ENCODE assay signal across 16 cellular contexts in genomic region chr4:48085821-48086602, GRCh38. TPM values are rescaled to one million over a fixed set of nuclear protein-coding genes. Genes with fewer than 3 reads are reported as not detected.
DNase-seq lines count a peak whose midpoint lies in the region; ATAC-seq, FAIRE-seq and TF ChIP-seq lines count a peak whose summit lies in the region.
"Had no signal": no experiment of that assay in that cellular context is flagged by ENCODE, and none has a peak within 500 bp of the region (broad histone marks: within the 10 kb centered on the region; RNA-seq: fewer than 3 reads in every experiment).

No MANE protein-coding gene starts in this region.

- no peak overlapping the region for H3K4me2 ChIP-seq in PC-9
- H3K4me2 ChIP-seq in H1 (ENCODE audit: insufficient read depth in 1 of 2, low read depth in 2 of 2, low read length in 2 of 2), result no peak overlapping the region
- no peak overlapping the region for H3K4me2 ChIP-seq in trophoblast cell (ENCODE audit: low read length)

- TF ChIP-seq CTCF in PC-9 (conservative IDR thresholded peaks at IDR 0.05) (no peak), H1 (IDR thresholded peaks at IDR 0.05; ENCODE audit: control extremely low read depth in 1 of 3, insufficient read depth in 1 of 3, low read depth in 1 of 3, low read length in 3 of 3) (no peak), WTC11 (IDR thresholded peaks at IDR 0.05) (no peak)

- H4K8ac ChIP-seq in H1 (ENCODE audit: extremely low read depth, insufficient read depth, low read length), result no peak overlapping the region
- no peak overlapping the region for H4K8ac ChIP-seq in trophoblast cell (ENCODE audit: low read depth, low read length)

- no peak for TF ChIP-seq RAD21 in H1 (IDR thresholded peaks at IDR 0.05 in 1 of 2, conservative IDR thresholded peaks at IDR 0.05 in 1 of 2; ENCODE audit: low read depth in 2 of 2, low read length in 2 of 2)

- H3K14ac ChIP-seq in H1 (ENCODE audit: insufficient read length), result no peak overlapping the region
- no peak overlapping the region for H3K14ac ChIP-seq in trophoblast cell (ENCODE audit: low read length)

- H3K4me1 ChIP-seq in PC-9 (replicated peaks; ENCODE audit: insufficient read depth) (peaks cover 29% of the 10 kb centered on the region), H1 (replicated peaks in 1 of 4; ENCODE audit: control insufficient read depth in 3 of 4, insufficient read depth in 4 of 4, low read length in 3 of 4) (no peaks in the 10 kb centered on the region), trophoblast cell (ENCODE audit: control insufficient read depth in 1 of 2, insufficient read depth in 2 of 2, low read length in 2 of 2) (no peaks in the 10 kb centered on the region)
- H3K4me1 ChIP-seq: BE2C had no signal

- H2BK20ac ChIP-seq in H1 (ENCODE audit: low read length), result no peak overlapping the region

- peaks cover 3% of the 10 kb centered on the region; the same call in 1 of the 2 replicates for H3F3A ChIP-seq in PC-9 (ENCODE audit: insufficient read depth, low read depth)

- H3K27ac ChIP-seq in PC-9 (peak overlapping the region; percentile 30; the same call in 1 of the 2 replicates), H1 (ENCODE audit: low read depth, low read length) (no peak overlapping the region), trophoblast cell (ENCODE audit: low read depth, low read length) (no peak overlapping the region)

- H3K9me3 ChIP-seq in PC-9 (ENCODE audit: insufficient read depth, low read depth) (peaks cover 24% of the 10 kb centered on the region), H1 (ENCODE audit: insufficient read depth in 2 of 2, low read depth in 1 of 2, low read length in 1 of 2) (no peaks in the 10 kb centered on the region), trophoblast cell (ENCODE audit: insufficient read depth, low read depth, low read length) (no peaks in the 10 kb centered on the region)
- H3K9me3 ChIP-seq: BE2C had no signal

- H3K9ac ChIP-seq in H1 (replicated peaks in 1 of 4; ENCODE audit: extremely low read depth in 1 of 4, low read depth in 3 of 4, low read length in 3 of 4), result no peak overlapping the region
- H3K9ac ChIP-seq in trophoblast cell (ENCODE audit: low read length), result no peak overlapping the region

- H2BK15ac ChIP-seq in H1 (ENCODE audit: low read length), result no peak overlapping the region

- H3K27me3 Mint-ChIP-seq in WTC11 (ENCODE audit: low read depth), result no peaks in the 10 kb centered on the region; the same call in 1 of the 2 replicates

- 70% methylated on average over 8 of the region's 8 CpGs; no CpG with 5 or more reads in 1 of the 2 experiments for WGBS in H1 (ENCODE audit: extremely low coverage in 1 of 2, insufficient coverage in 1 of 2, insufficient read length in 1 of 2, insufficient replicate concordance in 2 of 2, low coverage in 1 of 2, low lambda C conversion rate in 2 of 2, missing lambda C conversion rate in 1 of 2), 2 experiments
- no CpG with 5 or more reads among the region's 8 CpGs for WGBS in trophoblast cell (ENCODE audit: extremely low coverage, insufficient coverage, insufficient read length)

- no peak overlapping the region for H2BK120ac ChIP-seq in H1 (replicated peaks; ENCODE audit: low read depth, low read length)
- H2BK120ac ChIP-seq in trophoblast cell (ENCODE audit: insufficient read depth, low read length, poor library complexity), result no peak overlapping the region

- H2AK5ac ChIP-seq in H1 (ENCODE audit: low read depth, low read length) (no peak overlapping the region), trophoblast cell (ENCODE audit: low read length) (no peak overlapping the region)

- POLR2A ChIA-PET in PC-9 (lab: Charles Lee; ENCODE audit: unreplicated experiment), result no interaction called here
- POLR2A ChIA-PET in H1 (lab: Charles Lee; ENCODE audit: partially characterized antibody), result interaction anchor here (1.1 kb wide), 1 partner anchor 131 kb away, joined by 4 read pairs; no protein-coding TSS in a partner anchor
- POLR2A ChIA-PET in WTC11 (lab: Charles Lee), result no interaction called here

- H3K79me1 ChIP-seq in H1 (ENCODE audit: low read depth, low read length), result no peaks in the 10 kb centered on the region
- peaks cover 2% of the 10 kb centered on the region for H3K79me1 ChIP-seq in trophoblast cell (ENCODE audit: low read length)

- no peak overlapping the region for H3K18ac ChIP-seq in H1 (ENCODE audit: extremely low read depth, low read length)
- H3K18ac ChIP-seq in trophoblast cell (ENCODE audit: low read length), result no peak overlapping the region

- H3K27me3 ChIP-seq in PC-9 (ENCODE audit: insufficient read depth, low read depth) (no peaks in the 10 kb centered on the region), H1 (replicated peaks in 1 of 4; ENCODE audit: control insufficient read depth in 3 of 4, extremely low read depth in 1 of 4, insufficient read depth in 3 of 4, low read length in 3 of 4) (no peaks in the 10 kb centered on the region), trophoblast cell (ENCODE audit: insufficient read depth, low read length) (no peaks in the 10 kb centered on the region)

- no peak overlapping the region for H4K12ac ChIP-seq in trophoblast cell (ENCODE audit: low read depth, low read length)

- peaks cover 5% of the 10 kb centered on the region; the same call in 1 of the 2 replicates for H3K36me3 ChIP-seq in PC-9 (ENCODE audit: low read depth)
- H3K36me3 ChIP-seq in H1 (ENCODE audit: control insufficient read depth in 2 of 4, insufficient read depth in 4 of 4, low read length in 3 of 4), result no peaks in the 10 kb centered on the region
- no peaks in the 10 kb centered on the region for H3K36me3 ChIP-seq in trophoblast cell (ENCODE audit: control insufficient read depth in 1 of 2, insufficient read depth in 2 of 2, low read length in 2 of 2)
- H3K36me3 ChIP-seq: BE2C had no signal

- H3K9me3 Mint-ChIP-seq in WTC11, result peaks cover 4% of the 10 kb centered on the region; the same call in 1 of the 2 replicates
- H3K9me3 Mint-ChIP-seq: CD8-positive, alpha-beta memory T cell had no signal

- DNase-seq in HT-29 (ENCODE audit: low spot score) (peak; percentile 35), PC-9 (peak in 1 of 2 experiments; percentile 49), H1 (ENCODE audit: low read depth in 1 of 2, low spot score in 2 of 2) (no peak), trophoblast cell (peak; percentile 43 to 86), hippocampal formation (lab: John Stamatoyannopoulos, UW) (no peak), WTC11 (ENCODE audit: low spot score) (no peak), KBM-7 (no peak)
- DNase-seq: BE2C; CD8-positive, alpha-beta memory T cell; H7; NCI-H1417 treated with DMSO at 0.1 percent for 48 hours; NCI-H2029; NCI-H510A treated with DMSO at 0.1 percent for 48 hours; SHP77 had no signal

- no peak overlapping the region for H3K23ac ChIP-seq in H1 (ENCODE audit: insufficient read length)
- no peak overlapping the region for H3K23ac ChIP-seq in trophoblast cell (ENCODE audit: low read length)

- no peak overlapping the region for H3K4me3 ChIP-seq in PC-9
- no peak overlapping the region for H3K4me3 ChIP-seq in H1 (ENCODE audit: extremely low read depth in 1 of 4, insufficient read depth in 2 of 4, low read depth in 3 of 4, low read length in 4 of 4)
- no peak overlapping the region for H3K4me3 ChIP-seq in trophoblast cell (ENCODE audit: low read depth, low read length)

- H2BK5ac ChIP-seq in H1 (ENCODE audit: low read depth, low read length) (no peak overlapping the region), trophoblast cell (ENCODE audit: low read depth, low read length, poor library complexity) (no peak overlapping the region)

- no peak for TF ChIP-seq POLR2A in H1 (IDR thresholded peaks at IDR 0.05; ENCODE audit: control extremely low read depth in 1 of 2, low read depth in 2 of 2, low read length in 2 of 2)

- no peak for ATAC-seq in WTC11

- no peaks in the 10 kb centered on the region for H4K20me1 ChIP-seq in PC-9 (ENCODE audit: insufficient read depth)
- no peaks in the 10 kb centered on the region for H4K20me1 ChIP-seq in H1 (replicated peaks in 1 of 2; ENCODE audit: control insufficient read depth in 1 of 2, insufficient read depth in 2 of 2, low read length in 2 of 2)

- H3K9me2 ChIP-seq in PC-9 (ENCODE audit: insufficient read depth), result no peaks in the 10 kb centered on the region

- H4K5ac ChIP-seq in H1 (ENCODE audit: insufficient read length, low read depth, low read length), result no peak overlapping the region

- no peak overlapping the region for H2AFZ ChIP-seq in PC-9
- H2AFZ ChIP-seq in H1 (ENCODE audit: low read length), result 0 out of 2 replicates have a peak overlapping the region, but pooled peaks have one; percentile 18
- no peak overlapping the region for H2AFZ ChIP-seq in trophoblast cell (ENCODE audit: insufficient read depth, low read length, poor library complexity)

- FAIRE-seq in H1 (lab: Jason Lieb, UNC), result no peak
- FAIRE-seq: RCC 7860 had no signal

- no peak overlapping the region for H3K27ac Mint-ChIP-seq in WTC11

- no peaks in the 10 kb centered on the region for H3K36me3 Mint-ChIP-seq in WTC11

- H4K91ac ChIP-seq in H1 (replicated peaks; ENCODE audit: insufficient read length, low read length) (no peak overlapping the region), trophoblast cell (ENCODE audit: low read depth, low read length) (no peak overlapping the region)

- no peaks in the 10 kb centered on the region for H3K79me2 ChIP-seq in PC-9 (ENCODE audit: low read depth)
- H3K79me2 ChIP-seq in H1 (ENCODE audit: control insufficient read depth in 1 of 2, insufficient read depth in 2 of 2, low read length in 2 of 2), result no peaks in the 10 kb centered on the region
- no peaks in the 10 kb centered on the region for H3K79me2 ChIP-seq in trophoblast cell (ENCODE audit: control insufficient read depth, insufficient read depth, low read length, poor library complexity)

- no peak overlapping the region for H3K4me3 Mint-ChIP-seq in WTC11
- H3K4me3 Mint-ChIP-seq: CD8-positive, alpha-beta memory T cell had no signal

- H3K23me2 ChIP-seq in H1 (ENCODE audit: low read depth, low read length), result no peaks in the 10 kb centered on the region

- 0 out of 2 replicates have a peak, but pooled peaks cover 3% of the 10 kb centered on the region for H3K4me1 Mint-ChIP-seq in WTC11

- H3K4ac ChIP-seq in H1 (replicated peaks; ENCODE audit: insufficient read length, low read depth, low read length), result no peak overlapping the region
- H3K4ac ChIP-seq in trophoblast cell (ENCODE audit: low read depth, low read length), result no peak overlapping the region

- intact Hi-C loops in PC-9 (cut with micrococcal nuclease; ENCODE audit: unreplicated experiment), result loop anchor here (10.0 kb wide), 1 partner anchor 381 kb away; no protein-coding TSS in a partner anchor

- in situ Hi-C loops in KBM-7 (cut with MboI; ENCODE audit: low pct_unique_long_range_greater_than_20kb, low sequenced_read_pairs), result loop anchor here (25.0 kb wide), 1 partner anchor 399 kb away; no protein-coding TSS in a partner anchor

- no TSS peak for BruUV-seq in PC-9 (replicated peaks; lab: Mats Ljungman, UMichigan)

- no peak overlapping the region for H3K56ac ChIP-seq in H1 (replicated peaks; ENCODE audit: insufficient read length, low read depth, low read length)

- no peak overlapping the region for H2BK12ac ChIP-seq in H1 (ENCODE audit: low read depth, low read length)
- H2BK12ac ChIP-seq in trophoblast cell (ENCODE audit: low read length), result no peak overlapping the region

- TF ChIP-seq EP300 in H1 (IDR thresholded peaks at IDR 0.05; ENCODE audit: borderline replicate concordance in 1 of 2, low read depth in 2 of 2, low read length in 2 of 2), result no peak

- CTCF ChIA-PET in PC-9 (lab: Charles Lee) (interaction anchor here (1.0 kb wide), 1 partner anchor 45 kb away, joined by 5 read pairs; no protein-coding TSS in a partner anchor), H1 (lab: Charles Lee; ENCODE audit: partially characterized antibody) (interaction anchor here (0.6 to 4.4 kb wide), 17 partner anchors 8 to 774 kb away, joined by 3 to 56 read pairs (median 5); no protein-coding TSS in a partner anchor), WTC11 (lab: Charles Lee) (interaction anchor here (0.6 to 1.2 kb wide), 3 partner anchors 11 to 257 kb away, joined by 3 read pairs; no protein-coding TSS in a partner anchor)

RNA-seq across cellular contexts. Expression of gene TXK, which starts 48.0 kb away (rescaled TPM):
- total RNA-seq in HT-29 (2014; rRNA removed; shearing (Covaris generic)), result 0.89 and 1.7 TPM in 2 replicates
- total RNA-seq in PC-9 (2021) (1.4 and 2.6 TPM in 2 replicates), WTC11 (2021) (0.39 to 0.70 TPM (median 0.41 TPM) in 3 replicates)
- total RNA-seq in H1 (2021; fragmentation: NEBNext Ultra II Directional; extraction: Animal tissue kit (Norgen Biotek cat#: 25700)), result not detected in 2 replicates
- not detected in 2 replicates for polyA plus RNA-seq in H1 (2011; rRNA removed)
- not detected for polyA plus RNA-seq in H1 (2011; cell fraction: cytosol; rRNA removed)
- polyA plus RNA-seq in H1 (2011; cell fraction: nucleus; rRNA removed), result 0.58 TPM
- polyA plus RNA-seq in H1 (2012, experiment 1 of 2), result not detected in 4 replicates
- not detected for polyA plus RNA-seq in H1 (2012, experiment 2 of 2)
- 0.22 TPM for polyA plus RNA-seq in H1 (2013, experiment 1 of 2)
- polyA plus RNA-seq in H1 (2013, experiment 2 of 2), result 0.06 TPM
- polyA minus RNA-seq in H1 (2011; rRNA and poly(A)+ RNA removed), result not detected in 2 replicates
- polyA minus RNA-seq in H1 (2011; cell fraction: cytosol; rRNA and poly(A)+ RNA removed), result not detected
- polyA minus RNA-seq in H1 (2011; cell fraction: nucleus; rRNA and poly(A)+ RNA removed), result not detected
- polyA plus RNA-seq in trophoblast cell (2013), result 0.34 and 0.43 TPM in 2 replicates
- total RNA-seq: H7 had no signal
- polyA plus RNA-seq: AG04450 had no signal

Comparison
In these comparisons a context has a peak if more than half of its experiments do, and no peak if none do; other contexts are left out.
1. DNase-seq: peak in HT-29 (single experiment) and trophoblast cell (2 of 2); none in H1 (0 of 2), hippocampal formation (0 of 2), WTC11 (single experiment) and KBM-7 (single experiment).